Comparison of ENCODE assay signal across 8 cellular contexts in genomic region chr19:926595-927043, GRCh38. TPM values are rescaled to one million over a fixed set of nuclear protein-coding genes. Genes with fewer than 3 reads are reported as not detected.
DNase-seq lines count a peak whose midpoint lies in the region; ATAC-seq, FAIRE-seq and TF ChIP-seq lines count a peak whose summit lies in the region.

No MANE protein-coding gene starts in this region.

- DNase-seq in GM12891 (ENCODE audit: insufficient read length, low spot score) (no peak), NAMALWA (ENCODE audit: low spot score) (peak; percentile 82), adrenal gland (peak; percentile 62 to 81 (median 71)), Ammon's horn (ENCODE audit: low spot score) (no peak), COLO829 (ENCODE audit: low spot score) (no peak)
- DNase-seq in stimulated activated CD4-positive, alpha-beta T cell treated with anti-CD3 and anti-CD28 coated beads, Interleukin-2, amount 100 ng/mL, for 24 hours = peak; percentile 50 to 72

- ATAC-seq in HG03432 (IDR thresholded peaks at IDR 0.05; ENCODE audit: unreplicated experiment) = no peak

- no peaks in the 10 kb centered on the region for H3K36me3 ChIP-seq in adrenal gland (replicated peaks in 1 of 2)
- H3K36me3 ChIP-seq in iPS-18a (ENCODE audit: control insufficient read depth, low read depth, low read length) = peaks cover 5% of the 10 kb centered on the region

- H3K4me3 ChIP-seq in adrenal gland (peak overlapping the region; percentile 60 to 73 (median 66)), iPS-18a (ENCODE audit: low read length) (peak overlapping the region; percentile 74)

- H3K4me1 ChIP-seq in adrenal gland (replicated peaks in 1 of 2) = peaks cover 5 to 13% of the 10 kb centered on the region in 2 donors
- H3K4me1 ChIP-seq in iPS-18a (ENCODE audit: control insufficient read depth, low read depth, low read length) = peaks cover 4% of the 10 kb centered on the region

- H3K27me3 ChIP-seq in adrenal gland = no peaks in the 10 kb centered on the region
- H3K27me3 ChIP-seq in iPS-18a (ENCODE audit: control insufficient read depth, insufficient read depth, low read length) = peaks cover 18% of the 10 kb centered on the region

- no peak for TF ChIP-seq CTCF in adrenal gland (IDR thresholded peaks at IDR 0.05)

- FAIRE-seq in GM12891 (lab: Jason Lieb, UNC) = no peak

- no peak for TF ChIP-seq POLR2A in GM12891 (IDR thresholded peaks at IDR 0.05; ENCODE audit: low read depth, low read length)
- TF ChIP-seq POLR2A in adrenal gland (IDR thresholded peaks at IDR 0.05) = no peak

- peak overlapping the region in 4 of 5 donors; percentile 58 to 81 (median 76) for H3K27ac ChIP-seq in adrenal gland
- H3K27ac ChIP-seq in iPS-18a (ENCODE audit: low read length) = no peak overlapping the region

- H3K9me3 ChIP-seq in adrenal gland (replicated peaks in 1 of 3) (no peaks in the 10 kb centered on the region), iPS-18a (ENCODE audit: control insufficient read depth, low read depth, low read length) (no peaks in the 10 kb centered on the region)

- H3K9ac ChIP-seq in iPS-18a (ENCODE audit: low read length) = peak overlapping the region; percentile 71

- 0 to 1% (median 0%) methylated on average over 13 to 35 of the region's 35 CpGs for WGBS in adrenal gland, 4 donors

- intact Hi-C loops in adrenal gland (cut with DNase I) = no loop called here

TF ChIP-seq in GM12891, 5 proteins besides CTCF, POLR2A, EP300 and RAD21:
- TF ChIP-seq POLR2AphosphoS5 (IDR thresholded peaks at IDR 0.05; ENCODE audit: low read depth, low read length) = no peak
- TF ChIP-seq POU2F2 (IDR thresholded peaks at IDR 0.05; ENCODE audit: low read depth, low read length) = peak; percentile 89; the same call in 1 of the 2 replicates

RNA-seq across cellular contexts. Expression of gene ARID3A, which starts 0.8 kb away (rescaled TPM):
- 24.1 TPM for polyA plus RNA-seq in GM12891 (2012; ENCODE audit: low read depth, missing spikeins)
- 10 to 100 TPM in 1 of 8 donors, 1 to 10 TPM in 7; 4.2 to 10.2 (median 8.3) TPM for total RNA-seq in adrenal gland
- polyA plus RNA-seq in adrenal gland = 1 to 10 TPM; 1.6 to 6.7 (median 2.1) TPM

RNA-seq across cellular contexts. Expression of gene KISS1R, which starts 9.5 kb away (rescaled TPM):
- polyA plus RNA-seq in GM12891 (2012; ENCODE audit: low read depth, missing spikeins) = 0.63 TPM
- under 1 TPM in 1 of 8 donors, not detected in 7; 0.25 TPM for total RNA-seq in adrenal gland
- not detected for polyA plus RNA-seq in adrenal gland

RNA-seq across cellular contexts. Expression of gene R3HDM4, which starts 13.6 kb away (rescaled TPM):
- 35.8 TPM for polyA plus RNA-seq in GM12891 (2012; ENCODE audit: low read depth, missing spikeins)
- total RNA-seq in adrenal gland = 10 to 100 TPM in 7 of 8 donors, 1 to 10 TPM in 1; 8.9 to 40.5 (median 29.6) TPM
- 10 to 100 TPM; 19.8 to 59.5 (median 57.7) TPM for polyA plus RNA-seq in adrenal gland

RNA-seq across cellular contexts. Expression of gene RNU6-9, which starts 33.3 kb away (rescaled TPM):
- polyA plus RNA-seq in GM12891 (2012; ENCODE audit: low read depth, missing spikeins) = not detected
- total RNA-seq in adrenal gland = not detected
- not detected for polyA plus RNA-seq in adrenal gland

RNA-seq across cellular contexts. Expression of gene MED16, which starts 33.6 kb away (rescaled TPM):
- 25.2 TPM for polyA plus RNA-seq in GM12891 (2012; ENCODE audit: low read depth, missing spikeins)
- total RNA-seq in adrenal gland = 100 to 1,000 TPM in 1 of 8 donors, 10 to 100 TPM in 7; 46.1 to 101 (median 62.6) TPM
- polyA plus RNA-seq in adrenal gland = 100 to 1,000 TPM in 2 of 3 donors, 1 to 10 TPM in 1; 5.3 to 139 (median 127) TPM

Comparison
In these comparisons a context has a peak if more than half of its experiments do, and no peak if none do; other contexts are left out.
1. DNase-seq: peak in NAMALWA (single experiment), adrenal gland (7 of 7) and stimulated activated CD4-positive, alpha-beta T cell treated with anti-CD3 and anti-CD28 coated beads, Interleukin-2, amount 100 ng/mL, for 24 hours (2 of 2); none in GM12891 (single experiment), Ammon's horn (single experiment) and COLO829 (single experiment).